Comparison of ENCODE assay signal across 8 cellular contexts in the genomic region with DNA sequence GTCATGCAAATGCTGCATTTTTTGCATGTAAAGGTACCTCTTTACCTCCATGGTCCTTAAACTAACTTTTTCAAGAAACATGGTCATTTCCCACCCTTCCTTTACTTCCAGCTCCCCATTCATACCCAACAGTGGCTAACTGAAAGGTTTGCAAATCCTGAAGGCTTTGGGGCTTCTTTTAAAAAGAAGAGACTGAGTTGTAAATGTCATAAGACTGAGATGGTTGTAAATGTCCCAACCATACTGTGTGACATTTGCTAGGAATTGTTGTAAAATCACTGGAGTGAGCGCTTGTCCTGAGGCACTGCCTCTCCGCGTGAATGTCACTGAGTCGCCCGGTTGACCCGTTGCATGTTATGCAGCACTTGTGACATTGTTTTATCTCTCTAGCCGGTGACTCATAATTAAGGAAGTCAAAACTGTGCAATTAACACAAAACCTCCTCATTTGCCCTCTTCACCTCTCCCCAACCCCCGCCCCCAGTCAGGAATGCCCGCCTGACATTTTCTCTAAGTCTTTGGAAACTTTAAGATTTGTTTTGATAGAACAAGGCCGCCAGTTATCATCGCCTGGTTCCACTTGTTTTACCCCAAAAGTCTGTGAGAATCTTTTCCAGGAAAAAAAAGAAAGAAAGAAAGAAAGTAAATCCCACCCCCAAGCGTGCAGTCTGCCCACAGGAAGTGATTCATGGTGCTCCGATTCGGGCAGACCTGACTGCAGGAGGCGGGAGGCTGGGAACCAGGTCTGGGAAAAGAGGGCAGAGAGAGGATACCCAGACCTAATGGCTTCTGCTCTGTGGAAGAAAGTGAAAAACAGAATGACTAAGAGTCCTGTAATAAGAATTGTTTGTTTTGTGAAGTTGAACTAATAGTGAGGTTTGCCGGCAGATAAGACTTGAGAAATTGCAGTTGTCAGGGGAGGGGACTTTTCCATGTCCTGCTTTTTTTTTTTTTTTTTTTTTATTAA.
DNase-seq lines count a peak whose midpoint lies in the region; ATAC-seq, FAIRE-seq and TF ChIP-seq lines count a peak whose summit lies in the region.

No MANE protein-coding gene starts in this region.

- H3K4me3 ChIP-seq in HL-60 (replicated peaks; ENCODE audit: insufficient read depth, low read length) = peak overlapping the region; percentile 17
- H3K4me3 ChIP-seq in thymus (ENCODE audit: low read length) = no peak overlapping the region

- H3K27me3 ChIP-seq in HL-60 (ENCODE audit: insufficient read depth, poor library complexity, severe bottlenecking) (no peaks in the 10 kb centered on the region), thymus (ENCODE audit: control insufficient read depth, insufficient read depth) (no peaks in the 10 kb centered on the region)

- peaks cover 36% of the 10 kb centered on the region for H3K4me1 ChIP-seq in thymus (ENCODE audit: control insufficient read depth, insufficient read depth, low read length)

- peak; percentile 20 for FAIRE-seq in TTC549 (lab: Jason Lieb, UNC)

- H3K9me3 ChIP-seq in thymus (ENCODE audit: control insufficient read depth) = no peaks in the 10 kb centered on the region

- no peak for ATAC-seq in GM21447 (IDR thresholded peaks at IDR 0.05; ENCODE audit: unreplicated experiment)

- H3K27ac ChIP-seq in HL-60 (replicated peaks) (0 out of 2 replicates have a peak overlapping the region, but pooled peaks have one; percentile 13), thymus (ENCODE audit: low read depth) (peak overlapping the region; percentile 66)

- TF ChIP-seq CTCF in HL-60 (IDR thresholded peaks at IDR 0.05; ENCODE audit: insufficient read depth, low read length) = no peak

- H3K36me3 ChIP-seq in thymus (ENCODE audit: control insufficient read depth, insufficient read depth) = peaks cover 3% of the 10 kb centered on the region

- DNase-seq in AG08396 (ENCODE audit: low spot score) = peak; percentile 81
- peak; percentile 22 to 83 for DNase-seq in HL-60 (ENCODE audit: low read depth in 1 of 2, low spot score in 1 of 2)
- peak; percentile 90 to 100 for DNase-seq in dermis microvascular lymphatic vessel endothelial cell (ENCODE audit: low read depth in 2 of 2)
- DNase-seq in mesenteric fat pad (ENCODE audit: low spot score) = peak; percentile 88
- DNase-seq in NCI-H2171 (lab: John Stamatoyannopoulos, UW) = no peak

- WGBS in thymus = 74% methylated on average over 16 of the region's 16 CpGs
